Comparison of ENCODE assay signal across 1 cellular context in genomic region chr1:51519857-51520699, GRCh38.
A peak's percentile ranks its signal among the peaks of the same experiment; 100 is the strongest.
TF ChIP-seq lines count a peak whose summit lies in the region.

No MANE protein-coding gene starts in this region.

TF ChIP-seq in HEK293, 187 proteins besides CTCF, POLR2A, EP300 and RAD21 (continued from another document):
- TF ChIP-seq ATF2 (tag by site-specific recombination; IDR thresholded peaks at IDR 0.05; ENCODE audit: low read depth) (no peak), ZNF335 (tag by site-specific recombination; conservative IDR thresholded peaks at IDR 0.05) (peak; percentile 33; the same call in 1 of the 2 replicates), ZNF37A (tag by site-specific recombination; IDR thresholded peaks at IDR 0.05) (no peak), ZBTB48 (tag by site-specific recombination; IDR thresholded peaks at IDR 0.05) (peak; percentile 66; the same call in 1 of the 2 replicates), ZNF585B (tag by site-specific recombination; IDR thresholded peaks at IDR 0.05) (no peak), PRDM10 (tag by site-specific recombination; IDR thresholded peaks at IDR 0.05) (peak; percentile 74), ZNF362 (tag by site-specific recombination; IDR thresholded peaks at IDR 0.05) (no peak), ZNF555 (tag by site-specific recombination; conservative IDR thresholded peaks at IDR 0.05) (no peak), PRDM6 (tag by site-specific recombination; IDR thresholded peaks at IDR 0.05) (no peak)
